ENCODE assay signal across 21 cellular contexts in the genomic region with DNA sequence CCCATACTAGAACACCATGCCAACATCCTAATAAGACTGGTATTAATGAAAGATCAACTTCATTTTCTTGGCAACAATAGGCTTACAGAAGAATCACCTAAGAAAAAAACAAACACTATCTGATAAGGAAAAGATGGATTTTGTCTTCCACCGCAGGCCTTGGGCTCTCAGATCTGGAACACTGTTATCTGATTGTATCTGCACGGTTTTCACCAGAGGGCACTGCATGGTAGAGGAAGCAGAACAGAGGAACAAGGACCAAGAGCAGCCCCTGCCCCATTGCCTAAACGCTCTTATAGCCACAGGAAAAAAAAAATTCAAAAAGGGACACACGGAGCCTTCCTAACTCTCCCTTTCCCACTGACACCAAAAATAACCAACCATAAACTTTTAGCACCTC. TPM values are rescaled to one million over a fixed set of nuclear protein-coding genes. Genes with fewer than 3 reads are reported as not detected.
DNase-seq lines count a peak whose midpoint lies in the region; ATAC-seq and TF ChIP-seq lines count a peak whose summit lies in the region.
"Had no signal": no experiment of that assay in that cellular context is flagged by ENCODE, and none has a peak within 500 bp of the region (broad histone marks: within the 10 kb centered on the region; RNA-seq: fewer than 3 reads in every experiment).

No MANE protein-coding gene starts in this region.

- H3K36me3 Mint-ChIP-seq in type B pancreatic cell: peaks cover 6% of the 10 kb centered on the region
- H3K36me3 Mint-ChIP-seq: activated naive CD4-positive, alpha-beta T cell treated with anti-CD3 and anti-CD28 coated beads, Interleukin-2, amount 50 U/mL, for 24 hours had no signal

- peak overlapping the region; percentile 34 for H3K27ac ChIP-seq in VCaP
- H3K27ac ChIP-seq: BLaER1, body of pancreas, gastrocnemius medialis, left lung, RWPE1, vagina, WERI-Rb-1 had no signal

- TF ChIP-seq CTCF in VCaP (conservative IDR thresholded peaks at IDR 0.05) (peak; percentile 49), type B pancreatic cell (conservative IDR thresholded peaks at IDR 0.05) (peak; percentile 23)

- H3K27ac Mint-ChIP-seq in type B pancreatic cell: peak overlapping the region; percentile 26
- H3K27ac Mint-ChIP-seq: activated CD8-positive, alpha-beta T cell treated with anti-CD3 and anti-CD28 coated beads for 36 hours; activated naive CD4-positive, alpha-beta T cell treated with anti-CD3 and anti-CD28 coated beads, Interleukin-2, amount 50 U/mL, for 24 hours; activated T-cell treated with anti-CD3 and anti-CD28 coated beads, Interleukin-2, amount 50 U/mL, for 72 hours had no signal

- DNase-seq in Kasumi-1 (lab: John Stamatoyannopoulos, UW) (peak; percentile 17 to 24), left kidney (ENCODE audit: low read depth, low spot score) (peak; percentile 67), type B pancreatic cell (ENCODE audit: extremely low spot score, unreplicated experiment) (no peak), NCI-H345 (lab: John Stamatoyannopoulos, UW) (no peak), LoVo (ENCODE audit: low spot score) (no peak)
- DNase-seq: activated CD8-positive, alpha-beta T cell treated with anti-CD3 and anti-CD28 coated beads for 36 hours; activated T-cell treated with anti-CD3 and anti-CD28 coated beads, Interleukin-2, amount 50 U/mL, for 72 hours; body of pancreas; dermis blood vessel endothelial cell; gastrocnemius medialis; left lung; NCI-H1694; T-helper 1 cell; WERI-Rb-1 had no signal

- ATAC-seq in GM21423 (IDR thresholded peaks at IDR 0.05; ENCODE audit: unreplicated experiment): no peak
- ATAC-seq: activated CD8-positive, alpha-beta T cell treated with anti-CD3 and anti-CD28 coated beads for 36 hours; activated T-cell treated with anti-CD3 and anti-CD28 coated beads, Interleukin-2, amount 50 U/mL, for 72 hours; body of pancreas; gastrocnemius medialis; left lung had no signal

- peak overlapping the region; percentile 15 for H3K4me3 Mint-ChIP-seq in type B pancreatic cell
- H3K4me3 Mint-ChIP-seq: activated CD8-positive, alpha-beta T cell treated with anti-CD3 and anti-CD28 coated beads for 36 hours; activated naive CD4-positive, alpha-beta T cell treated with anti-CD3 and anti-CD28 coated beads, Interleukin-2, amount 50 U/mL, for 24 hours; activated T-cell treated with anti-CD3 and anti-CD28 coated beads, Interleukin-2, amount 50 U/mL, for 72 hours had no signal

- peaks cover 41% of the 10 kb centered on the region for H3K4me1 Mint-ChIP-seq in type B pancreatic cell (ENCODE audit: unreplicated experiment)
- H3K4me1 Mint-ChIP-seq: activated naive CD4-positive, alpha-beta T cell treated with anti-CD3 and anti-CD28 coated beads, Interleukin-2, amount 50 U/mL, for 24 hours had no signal

- no peaks in the 10 kb centered on the region for H3K9me3 Mint-ChIP-seq in type B pancreatic cell
- H3K9me3 Mint-ChIP-seq: activated CD8-positive, alpha-beta T cell treated with anti-CD3 and anti-CD28 coated beads for 36 hours; activated naive CD4-positive, alpha-beta T cell treated with anti-CD3 and anti-CD28 coated beads, Interleukin-2, amount 50 U/mL, for 24 hours; activated T-cell treated with anti-CD3 and anti-CD28 coated beads, Interleukin-2, amount 50 U/mL, for 72 hours had no signal

- H3K27me3 Mint-ChIP-seq in type B pancreatic cell: no peaks in the 10 kb centered on the region

RNA-seq across cellular contexts. Expression of a gene that starts 23.4 kb away (rescaled TPM):
- 14.8 and 47.4 TPM in 2 replicates for total RNA-seq in type B pancreatic cell (ENCODE audit: low replicate concordance)
- total RNA-seq: activated CD8-positive, alpha-beta T cell treated with anti-CD3 and anti-CD28 coated beads for 36 hours had no signal

RNA-seq across cellular contexts. Expression of a gene that starts 58.1 kb away (rescaled TPM):
- 0.40 and 1.7 TPM in 2 replicates for total RNA-seq in type B pancreatic cell (ENCODE audit: low replicate concordance)
- total RNA-seq: body of pancreas, skeletal muscle tissue, vagina had no signal

Comparison
In these comparisons a context has a peak if more than half of its experiments do, and no peak if none do; other contexts are left out.
1. DNase-seq: peak in Kasumi-1 (2 of 2) and left kidney (single experiment); none in type B pancreatic cell (single experiment), NCI-H345 (single experiment) and LoVo (single experiment).